In genomic region chr12:131506426-131506825, GRCh38 we compare ENCODE assay signal across 4 cellular contexts.
"Had no signal": no experiment of that assay in that cellular context is flagged by ENCODE, and none has a peak within 500 bp of the region (broad histone marks: within the 10 kb centered on the region; RNA-seq: fewer than 3 reads in every experiment).

No MANE protein-coding gene starts in this region.

- H3K4me3 Mint-ChIP-seq: GM23338, H9 had no signal

- H3K4me3 ChIP-seq: GM23338 had no signal

- ATAC-seq: GM23338 had no signal

- DNase-seq: HCEC 1CT, IMR-90 had no signal

- H3K9me3 Mint-ChIP-seq: GM23338, H9 had no signal

- H3K4me2 ChIP-seq: GM23338 had no signal

- H3K27ac Mint-ChIP-seq: GM23338 had no signal

- H2AFZ ChIP-seq: GM23338 had no signal
